In the genomic region with DNA sequence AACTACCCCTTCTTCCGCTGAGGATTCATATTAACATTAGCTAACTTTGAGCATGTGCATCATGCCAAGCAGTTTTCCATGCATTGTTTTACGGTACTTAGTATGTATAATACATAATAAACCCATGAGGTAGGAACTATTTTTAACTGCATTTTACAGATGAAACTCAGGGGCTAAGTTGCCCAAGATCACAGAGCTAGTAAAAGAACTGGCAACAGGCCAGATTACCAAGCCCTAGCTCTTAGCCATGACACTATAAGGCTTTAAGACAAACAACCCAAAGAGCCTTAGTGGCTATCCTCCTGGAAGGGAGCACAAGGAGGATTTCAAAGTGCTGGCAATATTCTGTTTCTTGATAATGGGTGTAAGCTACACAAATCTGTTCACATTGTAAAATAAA, we compare ENCODE assay signal across 11 cellular contexts. TPM values are rescaled to one million over a fixed set of nuclear protein-coding genes. Genes with fewer than 3 reads are reported as not detected.
DNase-seq lines count a peak whose midpoint lies in the region; TF ChIP-seq lines count a peak whose summit lies in the region.
"Had no signal": no experiment of that assay in that cellular context is flagged by ENCODE, and none has a peak within 500 bp of the region (broad histone marks: within the 10 kb centered on the region; RNA-seq: fewer than 3 reads in every experiment).

No MANE protein-coding gene starts in this region.

- no peak for TF ChIP-seq CTCF in fibroblast of mammary gland (conservative IDR thresholded peaks at IDR 0.05; ENCODE audit: control insufficient read depth, insufficient read depth, low read depth, low read length)

- peak; percentile 23 for DNase-seq in DMS 273 (lab: John Stamatoyannopoulos, UW; ENCODE audit: unreplicated experiment)
- no peak for DNase-seq in DMS 273 treated with DMSO at 0.1 percent for 48 hours (lab: John Stamatoyannopoulos, UW)
- peak; percentile 58 for DNase-seq in NOMO-1 treated with DMSO at 0.1 percent for 48 hours (lab: John Stamatoyannopoulos, UW; ENCODE audit: unreplicated experiment)
- peak; percentile 68 for DNase-seq in fibroblast of mammary gland (ENCODE audit: low read depth)
- DNase-seq in renal cortical epithelial cell (ENCODE audit: low read depth) = peak; percentile 71
- DNase-seq in GM03348 (ENCODE audit: low spot score) = no peak
- no peak for DNase-seq in H4 (ENCODE audit: low spot score)
- no peak for DNase-seq in CD1c-positive myeloid dendritic cell (ENCODE audit: extremely low spot score)
- DNase-seq: activated naive CD4-positive, alpha-beta T cell treated with anti-CD3 and anti-CD28 coated beads, Interleukin-2, amount 50 U/mL, for 16 hours; NCI-H2029 treated with DMSO at 0.1 percent for 48 hours; WERI-Rb-1 had no signal

- H3K4me3 ChIP-seq in fibroblast of mammary gland (ENCODE audit: control insufficient read depth, low read depth, low read length) = no peak overlapping the region

RNA-seq across cellular contexts. Expression of a gene that starts 6.1 kb away (rescaled TPM):
- 196 and 272 TPM in 2 replicates for total RNA-seq in renal cortical epithelial cell
- total RNA-seq in H4 (2014; rRNA removed; shearing (Covaris generic)) = 178 and 192 TPM in 2 replicates

RNA-seq across cellular contexts. Expression of a gene that starts 50.4 kb away (rescaled TPM):
- total RNA-seq in renal cortical epithelial cell = 3.5 and 5.1 TPM in 2 replicates
- total RNA-seq in H4 (2014; rRNA removed; shearing (Covaris generic)) = 3.9 and 5.8 TPM in 2 replicates

Comparison
In these comparisons a context has a peak if more than half of its experiments do, and no peak if none do; other contexts are left out.
1. DNase-seq: peak in DMS 273 (single experiment), NOMO-1 treated with DMSO at 0.1 percent for 48 hours (single experiment), fibroblast of mammary gland (single experiment) and renal cortical epithelial cell (single experiment); none in DMS 273 treated with DMSO at 0.1 percent for 48 hours (single experiment), GM03348 (single experiment), H4 (single experiment) and CD1c-positive myeloid dendritic cell (single experiment).